ENCODE assay signal across 17 cellular contexts in the genomic region with DNA sequence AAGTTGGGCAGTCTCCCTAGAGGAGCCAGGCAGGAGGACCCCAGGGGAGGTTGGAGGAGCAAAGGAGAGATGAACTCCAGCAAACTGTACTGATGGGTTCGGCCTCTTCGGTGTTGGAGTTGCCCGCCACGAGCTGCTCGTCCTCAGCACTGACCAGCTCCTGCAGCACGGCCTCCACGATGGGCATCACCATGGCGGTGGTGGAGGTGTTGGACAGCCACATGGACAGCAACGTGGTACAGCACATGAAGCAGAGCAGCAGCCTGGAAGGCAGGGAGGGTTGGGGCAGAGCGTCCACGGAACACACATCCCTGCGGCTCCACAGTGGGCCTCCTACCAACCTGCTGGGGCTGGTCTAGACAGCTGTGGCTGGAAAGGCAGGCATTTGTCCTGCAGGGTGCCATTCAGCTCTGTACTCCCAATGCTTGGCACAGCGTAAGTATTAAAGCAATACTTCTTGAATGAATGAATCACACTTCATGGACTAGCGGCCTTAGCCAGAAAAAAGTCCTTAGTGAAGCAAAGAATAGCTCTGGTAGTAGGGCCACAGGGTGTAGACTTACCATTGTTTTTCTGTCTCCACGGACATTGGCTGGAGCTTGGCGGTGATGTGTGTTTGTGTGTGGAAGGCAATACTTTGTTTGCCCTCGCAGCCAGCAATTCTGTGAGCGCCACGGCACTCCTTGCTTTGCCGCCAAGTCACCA. TPM values are rescaled to one million over a fixed set of nuclear protein-coding genes. Genes with fewer than 3 reads are reported as not detected.
"Had no signal": no experiment of that assay in that cellular context is flagged by ENCODE, and none has a peak within 500 bp of the region (broad histone marks: within the 10 kb centered on the region; RNA-seq: fewer than 3 reads in every experiment).

No MANE protein-coding gene starts in this region.

- ATAC-seq: body of pancreas; naive thymus-derived CD4-positive, alpha-beta T cell; right cardiac atrium; T-helper 17 cell had no signal

- H3K27ac Mint-ChIP-seq: activated B cell treated with CpG ODN at 0.5 μM for 24 hours; activated naive CD4-positive, alpha-beta T cell treated with anti-CD3 and anti-CD28 coated beads, Interleukin-2, amount 50 U/mL, for 24 hours; naive thymus-derived CD4-positive, alpha-beta T cell; T-helper 17 cell had no signal

- H3K27me3 Mint-ChIP-seq: activated B cell treated with CpG ODN at 0.5 μM for 24 hours; activated naive CD4-positive, alpha-beta T cell treated with anti-CD3 and anti-CD28 coated beads, Interleukin-2, amount 50 U/mL, for 24 hours; naive thymus-derived CD4-positive, alpha-beta T cell; T-helper 17 cell had no signal

- H3K27me3 ChIP-seq: body of pancreas, heart right ventricle, upper lobe of left lung had no signal

- H3K4me1 Mint-ChIP-seq: activated B cell treated with CpG ODN at 0.5 μM for 24 hours; activated naive CD4-positive, alpha-beta T cell treated with anti-CD3 and anti-CD28 coated beads, Interleukin-2, amount 50 U/mL, for 24 hours; T-helper 17 cell had no signal

- H3K27ac ChIP-seq: body of pancreas, heart right ventricle, left ventricle myocardium inferior, upper lobe of left lung had no signal

- H3K9me3 Mint-ChIP-seq: activated B cell treated with CpG ODN at 0.5 μM for 24 hours; activated naive CD4-positive, alpha-beta T cell treated with anti-CD3 and anti-CD28 coated beads, Interleukin-2, amount 50 U/mL, for 24 hours; naive thymus-derived CD4-positive, alpha-beta T cell had no signal

- H3K4me3 Mint-ChIP-seq: activated B cell treated with CpG ODN at 0.5 μM for 24 hours; activated naive CD4-positive, alpha-beta T cell treated with anti-CD3 and anti-CD28 coated beads, Interleukin-2, amount 50 U/mL, for 24 hours; naive thymus-derived CD4-positive, alpha-beta T cell; T-helper 17 cell had no signal

- H3K4me1 ChIP-seq: body of pancreas, heart right ventricle, left ventricle myocardium inferior had no signal

- DNase-seq: activated B cell treated with CpG ODN at 0.5 μM for 24 hours; activated CD4-positive, alpha-beta T cell treated with anti-CD3 and anti-CD28 coated beads, Interleukin-2, amount 50 U/mL, for 1 hour; activated effector memory CD4-positive, alpha-beta T cell treated with Interleukin-2 at 50 U/mL for 16 hours; body of pancreas; dermis blood vessel endothelial cell; heart right ventricle; left ventricle myocardium inferior; naive thymus-derived CD4-positive, alpha-beta T cell; nucleus accumbens; right cardiac atrium; stimulated activated CD4-positive, alpha-beta T cell treated with anti-CD3 and anti-CD28 coated beads, Interleukin-2, amount 100 ng/mL, for 24 hours; stimulated activated naive CD4-positive, alpha-beta T cell; substantia nigra; T-helper 17 cell had no signal

- H3K36me3 ChIP-seq: heart right ventricle, left ventricle myocardium inferior, upper lobe of left lung had no signal

- H3K36me3 Mint-ChIP-seq: activated naive CD4-positive, alpha-beta T cell treated with anti-CD3 and anti-CD28 coated beads, Interleukin-2, amount 50 U/mL, for 24 hours had no signal

- H3K9me3 ChIP-seq: body of pancreas, heart right ventricle, left ventricle myocardium inferior, upper lobe of left lung had no signal

- H3K4me3 ChIP-seq: body of pancreas, heart right ventricle, left ventricle myocardium inferior, upper lobe of left lung had no signal

RNA-seq across cellular contexts. Expression of a gene that starts 21.8 kb away (rescaled TPM):
- total RNA-seq: activated B cell treated with CpG ODN at 0.5 μM for 24 hours; body of pancreas; dermis blood vessel endothelial cell; naive thymus-derived CD4-positive, alpha-beta T cell; T-helper 17 cell had no signal

RNA-seq across cellular contexts. Expression of a gene that starts 42.4 kb away (rescaled TPM):
- total RNA-seq: activated B cell treated with CpG ODN at 0.5 μM for 24 hours; dermis blood vessel endothelial cell; frontal cortex; naive thymus-derived CD4-positive, alpha-beta T cell; T-helper 17 cell had no signal
- polyA plus RNA-seq: naive thymus-derived CD4-positive, alpha-beta T cell had no signal
